Comparison of ENCODE assay signal across 40 cellular contexts in the genomic region with DNA sequence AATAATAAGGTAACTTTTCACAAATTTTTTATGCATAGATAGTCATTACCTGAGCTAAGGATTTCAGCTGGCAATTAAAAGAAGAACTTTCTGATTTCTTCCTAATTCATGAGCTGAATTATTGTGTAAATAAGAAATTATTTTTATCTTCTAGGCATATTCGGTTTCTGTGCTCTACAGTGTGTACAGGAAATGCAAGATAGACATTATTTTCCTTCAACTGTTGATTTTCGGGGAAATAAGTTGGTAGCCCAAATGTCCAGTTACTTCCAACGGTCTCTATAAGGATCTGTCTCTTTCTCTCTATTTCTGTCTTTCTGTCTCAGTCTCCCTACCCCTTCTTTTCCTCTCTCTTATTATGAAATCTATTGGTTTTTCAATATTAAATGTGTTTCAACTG.
"Had no signal": no experiment of that assay in that cellular context is flagged by ENCODE, and none has a peak within 500 bp of the region (broad histone marks: within the 10 kb centered on the region; RNA-seq: fewer than 3 reads in every experiment).

No MANE protein-coding gene starts in this region.

- H3K4me3 Mint-ChIP-seq: activated naive CD4-positive, alpha-beta T cell treated with anti-CD3 and anti-CD28 coated beads for 36 hours; activated naive CD4-positive, alpha-beta T cell treated with anti-CD3 and anti-CD28 coated beads, Interleukin-2, amount 10 ng/mL, durations not matched to agents 7 days and 5 days; activated naive CD4-positive, alpha-beta T cell treated with anti-CD3 and anti-CD28 coated beads, Interleukin-2, amount 50 U/mL, for 24 hours; activated naive CD8-positive, alpha-beta T cell; activated naive CD8-positive, alpha-beta T cell treated with anti-CD3 and anti-CD28 coated beads for 36 hours; activated naive CD8-positive, alpha-beta T cell treated with anti-CD3 and anti-CD28 coated beads, Interleukin-2, amount 10 ng/mL, durations not matched to agents 7 days and 5 days; activated naive CD8-positive, alpha-beta T cell treated with anti-CD3 and anti-CD28 coated beads, Interleukin-2, amount 50 U/mL, for 24 hours; activated T-cell treated with anti-CD3 and anti-CD28 coated beads, Interleukin-2, amount 50 U/mL, for 24 hours; activated T-cell treated with anti-CD3 and anti-CD28 coated beads, Interleukin-2, amount 50 U/mL, for 4 hours; activated T-cell treated with anti-CD3 and anti-CD28 coated beads, Interleukin-2, amount 50 U/mL, for 72 hours; activated T-helper 1 cell treated with anti-CD3 and anti-CD28 coated beads, Interleukin-12 subunit alpha, Interleukin-12 subunit beta, Interleukin-2, Interleukin-4 antibody, amounts not matched to agents 30 ng/mL and 10 ng/mL and 1 ng/mL, durations not matched to agents 14 hours and 24 hours and 36 hours; activated T-helper 17 cell treated with anti-CD3 and anti-CD28 coated beads, Interleukin-2, amount 50 U/mL, for 72 hours; brain; central memory CD8-positive, alpha-beta T cell had no signal

- H3K9me3 Mint-ChIP-seq: activated naive CD4-positive, alpha-beta T cell treated with anti-CD3 and anti-CD28 coated beads for 36 hours; activated naive CD4-positive, alpha-beta T cell treated with anti-CD3 and anti-CD28 coated beads, Interleukin-2, amount 10 ng/mL, durations not matched to agents 7 days and 5 days; activated naive CD4-positive, alpha-beta T cell treated with anti-CD3 and anti-CD28 coated beads, Interleukin-2, amount 50 U/mL, for 24 hours; activated naive CD4-positive, alpha-beta T cell treated with anti-CD3 and anti-CD28 coated beads, Interleukin-2, amount 50 U/mL, for 72 hours; activated naive CD8-positive, alpha-beta T cell treated with anti-CD3 and anti-CD28 coated beads for 36 hours; activated naive CD8-positive, alpha-beta T cell treated with anti-CD3 and anti-CD28 coated beads, Interleukin-2, amount 50 U/mL, for 24 hours; activated T-cell treated with anti-CD3 and anti-CD28 coated beads, Interleukin-2, amount 50 U/mL, for 24 hours; activated T-cell treated with anti-CD3 and anti-CD28 coated beads, Interleukin-2, amount 50 U/mL, for 4 hours; activated T-cell treated with anti-CD3 and anti-CD28 coated beads, Interleukin-2, amount 50 U/mL, for 72 hours; activated T-helper 1 cell treated with anti-CD3 and anti-CD28 coated beads, Interleukin-12 subunit alpha, Interleukin-12 subunit beta, Interleukin-2, Interleukin-4 antibody, amounts not matched to agents 30 ng/mL and 10 ng/mL and 1 ng/mL, durations not matched to agents 14 hours and 24 hours and 36 hours; activated T-helper 17 cell treated with anti-CD3 and anti-CD28 coated beads, Interleukin-2, amount 50 U/mL, for 72 hours; activated T-helper 2 cell treated with anti-CD3 and anti-CD28 coated beads, Interferon-gamma antibody, Interleukin-2, Interleukin-4, amounts not matched to agents 10 μg/mL and 5 μg/mL and 100 μg/mL, durations not matched to agents 14 hours and 24 hours and 36 hours; brain; central memory CD8-positive, alpha-beta T cell had no signal

- ATAC-seq: activated naive CD4-positive, alpha-beta T cell treated with anti-CD3 and anti-CD28 coated beads, Interleukin-2, amount 50 U/mL, for 72 hours; activated naive CD8-positive, alpha-beta T cell treated with anti-CD3 and anti-CD28 coated beads, Interleukin-2, amount 50 U/mL, for 24 hours; activated T-cell treated with anti-CD3 and anti-CD28 coated beads, Interleukin-2, amount 50 U/mL, for 4 hours; activated T-cell treated with anti-CD3 and anti-CD28 coated beads, Interleukin-2, amount 50 U/mL, for 72 hours; activated T-helper 17 cell treated with anti-CD3 and anti-CD28 coated beads, Interleukin-2, amount 50 U/mL, for 72 hours; body of pancreas had no signal

- H3K4me3 ChIP-seq: adrenal gland, ascending aorta, body of pancreas, breast epithelium, cardiac muscle cell had no signal

- H3K27me3 Mint-ChIP-seq: activated naive CD4-positive, alpha-beta T cell treated with anti-CD3 and anti-CD28 coated beads, Interleukin-2, amount 10 ng/mL, durations not matched to agents 7 days and 5 days; activated naive CD4-positive, alpha-beta T cell treated with anti-CD3 and anti-CD28 coated beads, Interleukin-2, amount 50 U/mL, for 24 hours; activated naive CD8-positive, alpha-beta T cell; activated naive CD8-positive, alpha-beta T cell treated with anti-CD3 and anti-CD28 coated beads for 36 hours; activated naive CD8-positive, alpha-beta T cell treated with anti-CD3 and anti-CD28 coated beads, Interleukin-2, amount 10 ng/mL, durations not matched to agents 7 days and 5 days; activated naive CD8-positive, alpha-beta T cell treated with anti-CD3 and anti-CD28 coated beads, Interleukin-2, amount 50 U/mL, for 24 hours; activated T-cell treated with anti-CD3 and anti-CD28 coated beads, Interleukin-2, amount 50 U/mL, for 24 hours; activated T-helper 17 cell treated with anti-CD3 and anti-CD28 coated beads, Interleukin-2, amount 50 U/mL, for 72 hours; brain; central memory CD8-positive, alpha-beta T cell had no signal

- H3K4me1 ChIP-seq: adrenal gland, ascending aorta, body of pancreas, breast epithelium had no signal

- H3K4me1 Mint-ChIP-seq: activated naive CD4-positive, alpha-beta T cell treated with anti-CD3 and anti-CD28 coated beads, Interleukin-2, amount 10 ng/mL, durations not matched to agents 7 days and 5 days; activated naive CD4-positive, alpha-beta T cell treated with anti-CD3 and anti-CD28 coated beads, Interleukin-2, amount 50 U/mL, for 24 hours; activated naive CD8-positive, alpha-beta T cell treated with anti-CD3 and anti-CD28 coated beads for 36 hours; activated naive CD8-positive, alpha-beta T cell treated with anti-CD3 and anti-CD28 coated beads, Interleukin-2, amount 10 ng/mL, durations not matched to agents 7 days and 5 days; activated naive CD8-positive, alpha-beta T cell treated with anti-CD3 and anti-CD28 coated beads, Interleukin-2, amount 50 U/mL, for 24 hours; activated T-helper 17 cell treated with anti-CD3 and anti-CD28 coated beads, Interleukin-2, amount 50 U/mL, for 72 hours; brain; central memory CD8-positive, alpha-beta T cell had no signal

- FAIRE-seq: astrocyte, bronchial epithelial cell had no signal

- H3K27ac ChIP-seq: adrenal gland, ascending aorta, body of pancreas, brain microvascular endothelial cell, breast epithelium, cardiac muscle cell had no signal

- H3K36me3 Mint-ChIP-seq: activated naive CD4-positive, alpha-beta T cell treated with anti-CD3 and anti-CD28 coated beads, Interleukin-2, amount 10 ng/mL, durations not matched to agents 7 days and 5 days; activated naive CD4-positive, alpha-beta T cell treated with anti-CD3 and anti-CD28 coated beads, Interleukin-2, amount 50 U/mL, for 24 hours; activated naive CD4-positive, alpha-beta T cell treated with anti-CD3 and anti-CD28 coated beads, Interleukin-2, amount 50 U/mL, for 72 hours; activated naive CD8-positive, alpha-beta T cell; activated naive CD8-positive, alpha-beta T cell treated with anti-CD3 and anti-CD28 coated beads for 36 hours; activated naive CD8-positive, alpha-beta T cell treated with anti-CD3 and anti-CD28 coated beads, Interleukin-2, amount 10 ng/mL, durations not matched to agents 7 days and 5 days; brain had no signal

- DNase-seq: activated effector memory CD4-positive, alpha-beta T cell treated with anti-CD3 and anti-CD28 coated beads, Interleukin-2, amount 50 U/mL, for 16 hours; activated effector memory CD4-positive, alpha-beta T cell treated with Interleukin-2 at 50 U/mL for 16 hours; activated gamma-delta T cell; activated gamma-delta T cell treated with Interleukin-2 at 50 U/mL for 16 hours; activated naive CD4-positive, alpha-beta T cell; activated naive CD4-positive, alpha-beta T cell treated with anti-CD3 and anti-CD28 coated beads for 36 hours; activated naive CD4-positive, alpha-beta T cell treated with anti-CD3 and anti-CD28 coated beads, Interleukin-2, amount 10 ng/mL, durations not matched to agents 7 days and 5 days; activated naive CD4-positive, alpha-beta T cell treated with anti-CD3 and anti-CD28 coated beads, Interleukin-2, amount 50 U/mL, for 16 hours; activated naive CD4-positive, alpha-beta T cell treated with Interleukin-2 at 50 U/mL for 16 hours; activated naive CD8-positive, alpha-beta T cell treated with anti-CD3 and anti-CD28 coated beads for 36 hours; activated naive CD8-positive, alpha-beta T cell treated with anti-CD3 and anti-CD28 coated beads, Interleukin-2, amount 10 ng/mL, durations not matched to agents 7 days and 5 days; activated naive CD8-positive, alpha-beta T cell treated with anti-CD3 and anti-CD28 coated beads, Interleukin-2, amount 50 U/mL, for 24 hours; activated T-cell treated with anti-CD3 and anti-CD28 coated beads, Interleukin-2, amount 50 U/mL, for 1 hour; activated T-cell treated with anti-CD3 and anti-CD28 coated beads, Interleukin-2, amount 50 U/mL, for 24 hours; activated T-cell treated with anti-CD3 and anti-CD28 coated beads, Interleukin-2, amount 50 U/mL, for 4 hours; activated T-cell treated with anti-CD3 and anti-CD28 coated beads, Interleukin-2, amount 50 U/mL, for 48 hours; activated T-cell treated with anti-CD3 and anti-CD28 coated beads, Interleukin-2, amount 50 U/mL, for 72 hours; adrenal gland; amniotic stem cell; amygdala; anterior cingulate cortex; aorta; body of pancreas; brain microvascular endothelial cell; caudate nucleus; central memory CD4-positive, alpha-beta T cell; cerebellar nuclear complex had no signal

- H3K27me3 ChIP-seq: adrenal gland, ascending aorta, body of pancreas, brain microvascular endothelial cell, breast epithelium, cardiac muscle cell had no signal

- H3K27ac Mint-ChIP-seq: activated naive CD4-positive, alpha-beta T cell treated with anti-CD3 and anti-CD28 coated beads for 36 hours; activated naive CD4-positive, alpha-beta T cell treated with anti-CD3 and anti-CD28 coated beads, Interleukin-2, amount 10 ng/mL, durations not matched to agents 7 days and 5 days; activated naive CD4-positive, alpha-beta T cell treated with anti-CD3 and anti-CD28 coated beads, Interleukin-2, amount 50 U/mL, for 24 hours; activated naive CD4-positive, alpha-beta T cell treated with anti-CD3 and anti-CD28 coated beads, Interleukin-2, amount 50 U/mL, for 72 hours; activated naive CD8-positive, alpha-beta T cell; activated naive CD8-positive, alpha-beta T cell treated with anti-CD3 and anti-CD28 coated beads for 36 hours; activated naive CD8-positive, alpha-beta T cell treated with anti-CD3 and anti-CD28 coated beads, Interleukin-2, amount 10 ng/mL, durations not matched to agents 7 days and 5 days; activated naive CD8-positive, alpha-beta T cell treated with anti-CD3 and anti-CD28 coated beads, Interleukin-2, amount 50 U/mL, for 24 hours; activated T-cell treated with anti-CD3 and anti-CD28 coated beads, Interleukin-2, amount 50 U/mL, for 24 hours; activated T-cell treated with anti-CD3 and anti-CD28 coated beads, Interleukin-2, amount 50 U/mL, for 72 hours; activated T-helper 1 cell treated with anti-CD3 and anti-CD28 coated beads, Interleukin-12 subunit alpha, Interleukin-12 subunit beta, Interleukin-2, Interleukin-4 antibody, amounts not matched to agents 30 ng/mL and 10 ng/mL and 1 ng/mL, durations not matched to agents 14 hours and 24 hours and 36 hours; activated T-helper 17 cell treated with anti-CD3 and anti-CD28 coated beads, Interleukin-2, amount 50 U/mL, for 72 hours; activated T-helper 2 cell treated with anti-CD3 and anti-CD28 coated beads, Interferon-gamma antibody, Interleukin-2, Interleukin-4, amounts not matched to agents 10 μg/mL and 5 μg/mL and 100 μg/mL, durations not matched to agents 14 hours and 24 hours and 36 hours; brain had no signal

- H3K9me3 ChIP-seq: adrenal gland, ascending aorta, body of pancreas, breast epithelium had no signal

- H3K36me3 ChIP-seq: adrenal gland, ascending aorta, brain microvascular endothelial cell, breast epithelium, cardiac muscle cell had no signal
